Comparison of ENCODE assay signal across 9 cellular contexts in the genomic region with DNA sequence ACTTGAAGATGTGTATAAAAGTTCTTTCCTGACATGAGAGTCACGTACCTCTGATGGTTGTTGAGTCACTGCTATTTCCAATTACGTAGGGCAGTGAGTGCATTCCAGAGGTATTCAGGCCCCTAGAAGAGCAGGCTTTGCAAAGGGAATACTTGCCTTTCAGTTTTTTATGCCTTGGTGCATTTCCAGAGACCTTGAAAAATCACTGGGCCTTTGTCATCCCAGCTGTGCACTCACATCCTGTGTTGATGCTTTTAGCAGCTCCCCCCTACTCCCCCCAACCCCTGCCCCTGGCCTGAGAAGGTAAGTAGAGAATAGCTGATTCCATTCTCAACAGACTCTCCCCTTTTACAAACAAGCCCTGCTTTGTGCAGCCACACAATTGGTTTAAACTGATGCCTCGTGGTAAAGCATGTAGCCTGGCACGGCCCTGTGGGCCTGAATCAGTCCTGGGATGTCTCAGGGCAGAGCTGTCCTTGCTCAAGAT.
DNase-seq lines count a peak whose midpoint lies in the region; ATAC-seq and TF ChIP-seq lines count a peak whose summit lies in the region.
"Had no signal": no experiment of that assay in that cellular context is flagged by ENCODE, and none has a peak within 500 bp of the region (broad histone marks: within the 10 kb centered on the region; RNA-seq: fewer than 3 reads in every experiment).

No MANE protein-coding gene starts in this region.

- in situ Hi-C loops in SK-MEL-5 (cut with HindIII; ENCODE audit: low pct_unique_long_range_greater_than_20kb, low sequenced_read_pairs): no loop called here

- peaks cover 17% of the 10 kb centered on the region for H3K4me1 ChIP-seq in foreskin keratinocyte

- peak; percentile 94 for DNase-seq in EL
- DNase-seq in SK-MEL-5 (ENCODE audit: low read depth, low spot score): peak; percentile 93
- peak; percentile 85 to 92 for DNase-seq in foreskin keratinocyte
- DNase-seq in pons (ENCODE audit: low spot score): peak; percentile 97
- no peak for DNase-seq in GM19240 (ENCODE audit: insufficient read length, low spot score)
- DNase-seq: immature natural killer cell had no signal

- TF ChIP-seq POLR2A in GM18505 (IDR thresholded peaks at IDR 0.05; ENCODE audit: borderline replicate concordance, extremely low read depth, insufficient read depth, insufficient read length): no peak

- no peaks in the 10 kb centered on the region for H3K27me3 ChIP-seq in foreskin keratinocyte

- peak; percentile 97 for ATAC-seq in foreskin keratinocyte
- no peak for ATAC-seq in HG03196 (IDR thresholded peaks at IDR 0.05; ENCODE audit: unreplicated experiment)
- ATAC-seq in GM19395 (IDR thresholded peaks at IDR 0.05; ENCODE audit: unreplicated experiment): no peak
- ATAC-seq in GM18505 (IDR thresholded peaks at IDR 0.05; ENCODE audit: unreplicated experiment): no peak

- no peak for TF ChIP-seq CTCF in foreskin keratinocyte (conservative IDR thresholded peaks at IDR 0.05)

- H3K27ac ChIP-seq in foreskin keratinocyte: peak overlapping the region; percentile 45
